In genomic region chr22:22110548-22111266, GRCh38 we compare ENCODE assay signal across 8 cellular contexts.
DNase-seq lines count a peak whose midpoint lies in the region; ATAC-seq and TF ChIP-seq lines count a peak whose summit lies in the region.

No MANE protein-coding gene starts in this region.

- intact Hi-C loops in sigmoid colon (cut with DNase I) = no loop called here

- peaks cover 64% of the 10 kb centered on the region for H3K27me3 ChIP-seq in HUES48 (ENCODE audit: control insufficient read depth, insufficient read depth, low read length)
- no peaks in the 10 kb centered on the region for H3K27me3 ChIP-seq in parathyroid adenoma (ENCODE audit: control insufficient read depth, insufficient read depth, low read length)
- H3K27me3 ChIP-seq in sigmoid colon = no peaks in the 10 kb centered on the region

- H3K36me3 ChIP-seq in HUES48 (ENCODE audit: control insufficient read depth, insufficient read depth, low read length) (no peaks in the 10 kb centered on the region), parathyroid adenoma (ENCODE audit: control insufficient read depth, insufficient read depth, low read length) (no peaks in the 10 kb centered on the region), sigmoid colon (no peaks in the 10 kb centered on the region)

- DNase-seq in A172 (ENCODE audit: low spot score) (peak; percentile 91), EH (ENCODE audit: low read depth) (peak; percentile 71), foreskin fibroblast (peak; percentile 20 to 49), sigmoid colon (no peak)

- TF ChIP-seq POLR2A in sigmoid colon (IDR thresholded peaks at IDR 0.05) = no peak

- TF ChIP-seq CTCF in WI38 (IDR thresholded peaks at IDR 0.05; ENCODE audit: low read depth, low read length) (peak; percentile 75), foreskin fibroblast (IDR thresholded peaks at IDR 0.05; ENCODE audit: low read depth, low read length) (peak; percentile 51), parathyroid adenoma (IDR thresholded peaks at IDR 0.05) (peak; percentile 46), sigmoid colon (IDR thresholded peaks at IDR 0.05) (peak in 1 of 4 experiments; percentile 22)

- H3K4me2 ChIP-seq in parathyroid adenoma (ENCODE audit: low read length) = no peak overlapping the region

- H3K79me2 ChIP-seq in parathyroid adenoma = no peaks in the 10 kb centered on the region

- H3K4me3 ChIP-seq in HUES48 (ENCODE audit: low read depth, low read length) = no peak overlapping the region
- no peak overlapping the region for H3K4me3 ChIP-seq in WI38 (ENCODE audit: low read depth, low read length)
- no peak overlapping the region for H3K4me3 ChIP-seq in foreskin fibroblast (ENCODE audit: low read depth in 1 of 2, low read length in 2 of 2)
- H3K4me3 ChIP-seq in parathyroid adenoma (ENCODE audit: low read depth, low read length) = no peak overlapping the region
- H3K4me3 ChIP-seq in sigmoid colon = no peak overlapping the region

- WGBS in sigmoid colon, 2 donors = 57 to 59% methylated on average over 7 of the region's 7 CpGs

- H3K9ac ChIP-seq in HUES48 (ENCODE audit: low read depth, low read length) (no peak overlapping the region), parathyroid adenoma (no peak overlapping the region)

- TF ChIP-seq EP300 in sigmoid colon (IDR thresholded peaks at IDR 0.05) = no peak

- H3K9me3 ChIP-seq in HUES48 (ENCODE audit: control insufficient read depth, insufficient read depth, low read length) (no peaks in the 10 kb centered on the region), parathyroid adenoma (ENCODE audit: control insufficient read depth, low read length) (no peaks in the 10 kb centered on the region), sigmoid colon (no peaks in the 10 kb centered on the region)

- H3K27ac ChIP-seq in HUES48 (ENCODE audit: low read depth, low read length) = peak overlapping the region; percentile 75
- H3K27ac ChIP-seq in parathyroid adenoma = no peak overlapping the region
- H3K27ac ChIP-seq in sigmoid colon = no peak overlapping the region

- peak; percentile 87 for ATAC-seq in GM21737 (IDR thresholded peaks at IDR 0.05; ENCODE audit: unreplicated experiment)

- H3K4me1 ChIP-seq in HUES48 (ENCODE audit: control insufficient read depth, insufficient read depth, low read length) (peaks cover 5% of the 10 kb centered on the region), parathyroid adenoma (no peaks in the 10 kb centered on the region), sigmoid colon (no peaks in the 10 kb centered on the region)

- H2AFZ ChIP-seq in parathyroid adenoma = no peak overlapping the region
